ENCODE assay signal across 10 cellular contexts in the genomic region with DNA sequence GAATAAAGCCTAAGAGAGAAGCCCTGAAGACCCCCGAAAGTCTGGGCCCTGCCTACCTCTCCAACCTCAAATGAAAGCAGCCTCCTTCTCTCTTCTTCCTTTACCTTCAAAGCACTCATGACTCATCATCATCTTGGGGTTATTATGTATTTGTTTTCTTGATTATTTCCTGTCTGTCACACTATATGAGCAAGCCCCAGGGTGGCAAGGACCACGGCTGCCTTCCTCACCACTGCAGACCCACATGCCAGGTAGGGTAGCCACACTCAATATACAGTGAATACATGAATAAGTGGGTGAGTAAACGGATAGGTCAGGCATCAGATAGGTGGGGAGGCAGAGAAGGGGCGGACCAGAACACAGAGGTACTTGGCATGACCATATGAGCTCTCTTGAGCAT. TPM values are rescaled to one million over a fixed set of nuclear protein-coding genes. Genes with fewer than 3 reads are reported as not detected.
DNase-seq lines count a peak whose midpoint lies in the region; ATAC-seq, FAIRE-seq and TF ChIP-seq lines count a peak whose summit lies in the region.
"Had no signal": no experiment of that assay in that cellular context is flagged by ENCODE, and none has a peak within 500 bp of the region (broad histone marks: within the 10 kb centered on the region; RNA-seq: fewer than 3 reads in every experiment).

No MANE protein-coding gene starts in this region.

- H3K27ac ChIP-seq in AG04450 (ENCODE audit: low read depth, low read length) (peak overlapping the region; percentile 21), coronary artery (peak overlapping the region; percentile 93 to 98)
- H3K27ac ChIP-seq: KMS-11 had no signal

- H3K27me3 Mint-ChIP-seq in natural killer cell (ENCODE audit: low read depth in 2 of 2): peaks cover 3% of the 10 kb centered on the region in 2 donors

- TF ChIP-seq CTCF in AG04450 (IDR thresholded peaks at IDR 0.05; ENCODE audit: low read depth, low read length) (no peak), coronary artery (IDR thresholded peaks at IDR 0.05) (no peak), natural killer cell (IDR thresholded peaks at IDR 0.05) (no peak)

- H3K36me3 Mint-ChIP-seq in natural killer cell: no peaks in the 10 kb centered on the region
- H3K36me3 Mint-ChIP-seq: CD4-positive, alpha-beta memory T cell had no signal

- no peaks in the 10 kb centered on the region for H3K4me1 Mint-ChIP-seq in natural killer cell

- no peak for DNase-seq in AG04450 (ENCODE audit: low read depth, low spot score)
- DNase-seq in HTR-8/SVneo (ENCODE audit: insufficient read length, low spot score): no peak
- no peak for DNase-seq in coronary artery (ENCODE audit: low spot score)
- no peak for DNase-seq in HUDEP-2 (lab: John Stamatoyannopoulos, UW; ENCODE audit: unreplicated experiment in 76 of 76)
- no peak for DNase-seq in natural killer cell
- DNase-seq: CD4-positive, alpha-beta memory T cell; NCI-H446 had no signal

- no peak for ATAC-seq in GM21737 (IDR thresholded peaks at IDR 0.05; ENCODE audit: unreplicated experiment)
- ATAC-seq in natural killer cell: no peak

- FAIRE-seq in HTR-8/SVneo (lab: Jason Lieb, UNC): peak; percentile 70

- intact Hi-C loops in natural killer cell (cut with micrococcal nuclease): no loop called here

- H3K9me3 Mint-ChIP-seq in natural killer cell: no peaks in the 10 kb centered on the region

- CTCF ChIA-PET in AG04450 (lab: Charles Lee): interaction anchor here (0.8 to 1.9 kb wide), 3 partner anchors 12 to 188 kb away, joined by 4 to 13 read pairs (median 8); no protein-coding TSS in a partner anchor

- H3K27me3 ChIP-seq in AG04450 (ENCODE audit: control insufficient read depth, insufficient read depth, low read length): peaks cover 3% of the 10 kb centered on the region

- POLR2A ChIA-PET in AG04450 (lab: Yijun Ruan, JAX): no interaction called here

- H3K4me3 Mint-ChIP-seq in natural killer cell: no peak overlapping the region
- H3K4me3 Mint-ChIP-seq: CD4-positive, alpha-beta memory T cell had no signal

- H3K4me3 ChIP-seq in AG04450 (ENCODE audit: low read depth, low read length): no peak overlapping the region
- no peak overlapping the region for H3K4me3 ChIP-seq in coronary artery

- H3K27ac Mint-ChIP-seq in natural killer cell: no peak overlapping the region

- H3K9me3 ChIP-seq in AG04450 (ENCODE audit: control insufficient read depth, insufficient read depth, low read length): no peaks in the 10 kb centered on the region

RNA-seq across cellular contexts. Expression of gene WFDC3, which starts 8.8 kb away (rescaled TPM):
- 0.30 TPM in 1 of 2 replicates, not detected in the other for polyA plus RNA-seq in AG04450 (2011; rRNA removed)
- not detected in 2 replicates for polyA minus RNA-seq in AG04450 (2011; rRNA and poly(A)+ RNA removed)
- total RNA-seq in natural killer cell: not detected
- total RNA-seq: CD4-positive, alpha-beta memory T cell; dermis microvascular lymphatic vessel endothelial cell had no signal
- polyA plus RNA-seq: CD4-positive, alpha-beta memory T cell had no signal

RNA-seq across cellular contexts. Expression of gene DNTTIP1, which starts 8.9 kb away (rescaled TPM):
- polyA plus RNA-seq in AG04450 (2011; rRNA removed): 43.9 and 45.3 TPM in 2 replicates
- 20.8 and 29.0 TPM in 2 replicates for polyA minus RNA-seq in AG04450 (2011; rRNA and poly(A)+ RNA removed)
- 10 to 100 TPM; 11.3 to 15.5 (median 13.9) TPM for total RNA-seq in natural killer cell

RNA-seq across cellular contexts. Expression of gene UBE2C, which starts 29.6 kb away (rescaled TPM):
- polyA plus RNA-seq in AG04450 (2011; rRNA removed): 25.3 and 27.8 TPM in 2 replicates
- polyA minus RNA-seq in AG04450 (2011; rRNA and poly(A)+ RNA removed): 26.3 and 31.0 TPM in 2 replicates
- 1 to 10 TPM in 1 of 3 donors, under 1 TPM in 1, not detected in 1; 0.54 to 3.2 TPM for total RNA-seq in natural killer cell

RNA-seq across cellular contexts. Expression of gene TNNC2, which starts 44.2 kb away (rescaled TPM):
- 0.38 and 0.45 TPM in 2 replicates for polyA plus RNA-seq in AG04450 (2011; rRNA removed)
- 0.46 TPM in 1 of 2 replicates, not detected in the other for polyA minus RNA-seq in AG04450 (2011; rRNA and poly(A)+ RNA removed)
- total RNA-seq in natural killer cell: 1 to 10 TPM in 1 of 3 donors, under 1 TPM in 1, not detected in 1; 0.93 to 1.5 TPM
- total RNA-seq: CD4-positive, alpha-beta memory T cell; dermis microvascular lymphatic vessel endothelial cell had no signal

RNA-seq across cellular contexts. Expression of gene SNX21, which starts 50.7 kb away (rescaled TPM):
- 9.2 and 11.5 TPM in 2 replicates for polyA plus RNA-seq in AG04450 (2011; rRNA removed)
- polyA minus RNA-seq in AG04450 (2011; rRNA and poly(A)+ RNA removed): 9.4 and 10.1 TPM in 2 replicates
- 1 to 10 TPM in 2 of 3 donors, under 1 TPM in 1; 0.99 to 1.7 (median 1.2) TPM for total RNA-seq in natural killer cell
